In genomic region chr7:47777531-47778152, GRCh38 we compare ENCODE assay signal across 14 cellular contexts.
"Had no signal": no experiment of that assay in that cellular context is flagged by ENCODE, and none has a peak within 500 bp of the region (broad histone marks: within the 10 kb centered on the region; RNA-seq: fewer than 3 reads in every experiment).

No MANE protein-coding gene starts in this region.

- H3K4me1 ChIP-seq: parathyroid adenoma had no signal

- DNase-seq: activated CD4-positive, alpha-beta memory T cell treated with anti-CD3 and anti-CD28 coated beads for 36 hours; activated CD4-positive, alpha-beta T cell treated with anti-CD3 and anti-CD28 coated beads for 48 hours; activated effector memory CD4-positive, alpha-beta T cell treated with anti-CD3 and anti-CD28 coated beads, Interleukin-2, amount 50 U/mL, for 16 hours; activated naive CD4-positive, alpha-beta T cell treated with anti-CD3 and anti-CD28 coated beads, Interleukin-2, amount 10 ng/mL, durations not matched to agents 7 days and 5 days; amygdala; left ventricle myocardium superior; nephron progenitor cell; nucleus accumbens; right cardiac atrium; stimulated activated CD4-positive, alpha-beta T cell treated with anti-CD3 and anti-CD28 coated beads, Interleukin-12 subunit alpha, Interleukin-12 subunit beta, amount 100 ng/mL, for 4 hours; stimulated activated naive CD8-positive, alpha-beta T cell treated with anti-CD3 and anti-CD28 coated beads, Interleukin-15, amount 100 ng/mL, for 72 hours had no signal

- H3K79me2 ChIP-seq: parathyroid adenoma had no signal

- H3K4me3 Mint-ChIP-seq: activated CD4-positive, alpha-beta memory T cell treated with anti-CD3 and anti-CD28 coated beads for 36 hours; activated naive CD4-positive, alpha-beta T cell treated with anti-CD3 and anti-CD28 coated beads, Interleukin-2, amount 10 ng/mL, durations not matched to agents 7 days and 5 days; nephron progenitor cell; stimulated activated naive CD8-positive, alpha-beta T cell treated with anti-CD3 and anti-CD28 coated beads, Interleukin-15, amount 100 ng/mL, for 72 hours had no signal

- H3K4me1 Mint-ChIP-seq: activated naive CD4-positive, alpha-beta T cell treated with anti-CD3 and anti-CD28 coated beads, Interleukin-2, amount 10 ng/mL, durations not matched to agents 7 days and 5 days; stimulated activated naive CD8-positive, alpha-beta T cell treated with anti-CD3 and anti-CD28 coated beads, Interleukin-15, amount 100 ng/mL, for 72 hours had no signal

- ATAC-seq: left ventricle myocardium superior; right cardiac atrium; stimulated activated naive CD8-positive, alpha-beta T cell treated with anti-CD3 and anti-CD28 coated beads, Interleukin-15, amount 100 ng/mL, for 72 hours had no signal

- H3K27ac Mint-ChIP-seq: activated CD4-positive, alpha-beta memory T cell treated with anti-CD3 and anti-CD28 coated beads for 36 hours; activated naive CD4-positive, alpha-beta T cell treated with anti-CD3 and anti-CD28 coated beads, Interleukin-2, amount 10 ng/mL, durations not matched to agents 7 days and 5 days; nephron progenitor cell; stimulated activated naive CD8-positive, alpha-beta T cell treated with anti-CD3 and anti-CD28 coated beads, Interleukin-15, amount 100 ng/mL, for 72 hours had no signal

- H3K27ac ChIP-seq: cardiac muscle cell, parathyroid adenoma, tibial nerve had no signal

- H3K27me3 ChIP-seq: cardiac muscle cell, tibial nerve had no signal

- H3K9me3 Mint-ChIP-seq: activated CD4-positive, alpha-beta memory T cell treated with anti-CD3 and anti-CD28 coated beads for 36 hours; activated naive CD4-positive, alpha-beta T cell treated with anti-CD3 and anti-CD28 coated beads, Interleukin-2, amount 10 ng/mL, durations not matched to agents 7 days and 5 days; stimulated activated naive CD8-positive, alpha-beta T cell treated with anti-CD3 and anti-CD28 coated beads, Interleukin-15, amount 100 ng/mL, for 72 hours had no signal

- H3K36me3 Mint-ChIP-seq: activated CD4-positive, alpha-beta memory T cell treated with anti-CD3 and anti-CD28 coated beads for 36 hours; activated naive CD4-positive, alpha-beta T cell treated with anti-CD3 and anti-CD28 coated beads, Interleukin-2, amount 10 ng/mL, durations not matched to agents 7 days and 5 days had no signal

- H3K4me3 ChIP-seq: cardiac muscle cell, tibial nerve had no signal

- H3K27me3 Mint-ChIP-seq: activated CD4-positive, alpha-beta memory T cell treated with anti-CD3 and anti-CD28 coated beads for 36 hours; activated naive CD4-positive, alpha-beta T cell treated with anti-CD3 and anti-CD28 coated beads, Interleukin-2, amount 10 ng/mL, durations not matched to agents 7 days and 5 days had no signal

- H3K36me3 ChIP-seq: cardiac muscle cell, tibial nerve had no signal

- H2AFZ ChIP-seq: parathyroid adenoma had no signal
